Comparison of ENCODE assay signal across 1 cellular context in the genomic region with DNA sequence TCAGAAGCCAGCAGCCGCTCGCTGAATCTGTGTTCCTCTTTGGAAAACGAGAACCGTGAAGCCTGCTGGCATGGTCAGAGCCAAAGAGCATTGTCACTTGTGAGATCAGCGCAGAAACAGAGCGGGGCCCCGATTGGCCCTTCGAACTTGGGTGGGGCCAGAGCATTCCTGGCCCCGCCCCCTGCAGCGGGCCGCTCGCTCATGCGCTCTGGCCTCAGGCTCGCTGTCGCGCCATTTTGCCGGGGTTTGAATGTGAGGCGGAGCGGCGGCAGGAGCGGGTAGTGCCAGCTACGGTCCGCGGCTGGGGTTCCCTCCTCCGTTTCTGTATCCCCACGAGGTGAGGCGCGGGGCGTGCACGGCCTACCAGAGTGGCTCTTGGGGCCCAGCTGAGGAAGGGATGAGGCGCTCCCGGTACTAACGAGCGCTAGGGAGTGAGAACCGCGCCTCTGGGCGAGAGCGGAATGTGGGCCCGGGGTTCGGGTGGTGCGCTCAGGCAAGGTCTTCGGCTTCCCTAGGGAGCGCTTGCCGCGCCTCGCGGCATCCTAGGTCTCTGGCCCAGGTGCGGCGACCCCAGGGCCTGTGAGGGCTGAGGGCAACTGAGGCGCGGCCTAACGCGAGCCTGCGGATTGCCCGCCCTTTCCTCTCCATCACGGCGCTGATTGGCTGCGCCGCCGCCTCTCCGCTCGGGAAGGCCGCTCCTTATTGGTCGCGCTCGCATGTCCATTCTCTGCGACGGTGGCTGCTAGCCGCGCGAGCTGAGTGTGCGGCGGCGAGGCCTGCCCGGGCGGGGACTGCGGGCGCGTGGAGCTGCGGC.
TF ChIP-seq lines count a peak whose summit lies in the region.

A gene with protein sequence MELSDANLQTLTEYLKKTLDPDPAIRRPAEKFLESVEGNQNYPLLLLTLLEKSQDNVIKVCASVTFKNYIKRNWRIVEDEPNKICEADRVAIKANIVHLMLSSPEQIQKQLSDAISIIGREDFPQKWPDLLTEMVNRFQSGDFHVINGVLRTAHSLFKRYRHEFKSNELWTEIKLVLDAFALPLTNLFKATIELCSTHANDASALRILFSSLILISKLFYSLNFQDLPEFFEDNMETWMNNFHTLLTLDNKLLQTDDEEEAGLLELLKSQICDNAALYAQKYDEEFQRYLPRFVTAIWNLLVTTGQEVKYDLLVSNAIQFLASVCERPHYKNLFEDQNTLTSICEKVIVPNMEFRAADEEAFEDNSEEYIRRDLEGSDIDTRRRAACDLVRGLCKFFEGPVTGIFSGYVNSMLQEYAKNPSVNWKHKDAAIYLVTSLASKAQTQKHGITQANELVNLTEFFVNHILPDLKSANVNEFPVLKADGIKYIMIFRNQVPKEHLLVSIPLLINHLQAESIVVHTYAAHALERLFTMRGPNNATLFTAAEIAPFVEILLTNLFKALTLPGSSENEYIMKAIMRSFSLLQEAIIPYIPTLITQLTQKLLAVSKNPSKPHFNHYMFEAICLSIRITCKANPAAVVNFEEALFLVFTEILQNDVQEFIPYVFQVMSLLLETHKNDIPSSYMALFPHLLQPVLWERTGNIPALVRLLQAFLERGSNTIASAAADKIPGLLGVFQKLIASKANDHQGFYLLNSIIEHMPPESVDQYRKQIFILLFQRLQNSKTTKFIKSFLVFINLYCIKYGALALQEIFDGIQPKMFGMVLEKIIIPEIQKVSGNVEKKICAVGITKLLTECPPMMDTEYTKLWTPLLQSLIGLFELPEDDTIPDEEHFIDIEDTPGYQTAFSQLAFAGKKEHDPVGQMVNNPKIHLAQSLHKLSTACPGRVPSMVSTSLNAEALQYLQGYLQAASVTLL (plus strand): TSS at position 226 of the 814 bp plus-strand sequence. CDS start 12,152 bp downstream, outside the sequence.

TF ChIP-seq in HEK293, 187 proteins besides CTCF, POLR2A, EP300 and RAD21 (continued from another document):
- no peak for TF ChIP-seq ZNF585B (tag by site-specific recombination; IDR thresholded peaks at IDR 0.05)
- TF ChIP-seq, protein P1, sequence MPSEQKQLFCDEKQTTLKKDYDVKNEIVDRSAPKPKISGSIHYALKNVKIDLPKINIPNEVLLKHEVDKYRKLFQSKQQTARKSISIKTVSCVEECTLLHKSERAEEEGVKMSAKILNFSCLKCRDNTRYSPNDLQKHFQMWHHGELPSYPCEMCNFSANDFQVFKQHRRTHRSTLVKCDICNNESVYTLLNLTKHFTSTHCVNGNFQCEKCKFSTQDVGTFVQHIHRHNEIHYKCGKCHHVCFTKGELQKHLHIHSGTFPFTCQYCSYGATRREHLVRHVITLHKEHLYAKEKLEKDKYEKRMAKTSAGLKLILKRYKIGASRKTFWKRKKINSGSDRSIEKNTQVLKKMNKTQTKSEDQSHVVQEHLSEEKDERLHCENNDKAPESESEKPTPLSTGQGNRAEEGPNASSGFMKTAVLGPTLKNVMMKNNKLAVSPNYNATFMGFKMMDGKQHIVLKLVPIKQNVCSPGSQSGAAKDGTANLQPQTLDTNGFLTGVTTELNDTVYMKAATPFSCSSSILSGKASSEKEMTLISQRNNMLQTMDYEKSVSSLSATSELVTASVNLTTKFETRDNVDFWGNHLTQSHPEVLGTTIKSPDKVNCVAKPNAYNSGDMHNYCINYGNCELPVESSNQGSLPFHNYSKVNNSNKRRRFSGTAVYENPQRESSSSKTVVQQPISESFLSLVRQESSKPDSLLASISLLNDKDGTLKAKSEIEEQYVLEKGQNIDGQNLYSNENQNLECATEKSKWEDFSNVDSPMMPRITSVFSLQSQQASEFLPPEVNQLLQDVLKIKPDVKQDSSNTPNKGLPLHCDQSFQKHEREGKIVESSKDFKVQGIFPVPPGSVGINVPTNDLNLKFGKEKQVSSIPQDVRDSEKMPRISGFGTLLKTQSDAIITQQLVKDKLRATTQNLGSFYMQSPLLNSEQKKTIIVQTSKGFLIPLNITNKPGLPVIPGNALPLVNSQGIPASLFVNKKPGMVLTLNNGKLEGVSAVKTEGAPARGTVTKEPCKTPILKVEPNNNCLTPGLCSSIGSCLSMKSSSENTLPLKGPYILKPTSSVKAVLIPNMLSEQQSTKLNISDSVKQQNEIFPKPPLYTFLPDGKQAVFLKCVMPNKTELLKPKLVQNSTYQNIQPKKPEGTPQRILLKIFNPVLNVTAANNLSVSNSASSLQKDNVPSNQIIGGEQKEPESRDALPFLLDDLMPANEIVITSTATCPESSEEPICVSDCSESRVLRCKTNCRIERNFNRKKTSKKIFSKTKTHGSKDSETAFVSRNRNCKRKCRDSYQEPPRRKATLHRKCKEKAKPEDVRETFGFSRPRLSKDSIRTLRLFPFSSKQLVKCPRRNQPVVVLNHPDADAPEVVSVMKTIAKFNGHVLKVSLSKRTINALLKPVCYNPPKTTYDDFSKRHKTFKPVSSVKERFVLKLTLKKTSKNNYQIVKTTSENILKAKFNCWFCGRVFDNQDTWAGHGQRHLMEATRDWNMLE (tag by site-specific recombination; conservative IDR thresholded peaks at IDR 0.05; ENCODE audit: low read depth): peak; percentile 35
- no peak for TF ChIP-seq ZNF792 (tag by site-specific recombination; IDR thresholded peaks at IDR 0.05)
- peak; percentile 79; the same call in 1 of the 2 replicates for TF ChIP-seq OVOL3 (tag by site-specific recombination; IDR thresholded peaks at IDR 0.05)
- TF ChIP-seq, protein P2, sequence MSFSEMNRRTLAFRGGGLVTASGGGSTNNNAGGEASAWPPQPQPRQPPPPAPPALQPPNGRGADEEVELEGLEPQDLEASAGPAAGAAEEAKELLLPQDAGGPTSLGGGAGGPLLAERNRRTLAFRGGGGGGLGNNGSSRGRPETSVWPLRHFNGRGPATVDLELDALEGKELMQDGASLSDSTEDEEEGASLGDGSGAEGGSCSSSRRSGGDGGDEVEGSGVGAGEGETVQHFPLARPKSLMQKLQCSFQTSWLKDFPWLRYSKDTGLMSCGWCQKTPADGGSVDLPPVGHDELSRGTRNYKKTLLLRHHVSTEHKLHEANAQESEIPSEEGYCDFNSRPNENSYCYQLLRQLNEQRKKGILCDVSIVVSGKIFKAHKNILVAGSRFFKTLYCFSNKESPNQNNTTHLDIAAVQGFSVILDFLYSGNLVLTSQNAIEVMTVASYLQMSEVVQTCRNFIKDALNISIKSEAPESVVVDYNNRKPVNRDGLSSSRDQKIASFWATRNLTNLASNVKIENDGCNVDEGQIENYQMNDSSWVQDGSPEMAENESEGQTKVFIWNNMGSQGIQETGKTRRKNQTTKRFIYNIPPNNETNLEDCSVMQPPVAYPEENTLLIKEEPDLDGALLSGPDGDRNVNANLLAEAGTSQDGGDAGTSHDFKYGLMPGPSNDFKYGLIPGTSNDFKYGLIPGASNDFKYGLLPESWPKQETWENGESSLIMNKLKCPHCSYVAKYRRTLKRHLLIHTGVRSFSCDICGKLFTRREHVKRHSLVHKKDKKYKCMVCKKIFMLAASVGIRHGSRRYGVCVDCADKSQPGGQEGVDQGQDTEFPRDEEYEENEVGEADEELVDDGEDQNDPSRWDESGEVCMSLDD (tag by site-specific recombination; IDR thresholded peaks at IDR 0.05): peak; percentile 84
- TF ChIP-seq, protein P3, sequence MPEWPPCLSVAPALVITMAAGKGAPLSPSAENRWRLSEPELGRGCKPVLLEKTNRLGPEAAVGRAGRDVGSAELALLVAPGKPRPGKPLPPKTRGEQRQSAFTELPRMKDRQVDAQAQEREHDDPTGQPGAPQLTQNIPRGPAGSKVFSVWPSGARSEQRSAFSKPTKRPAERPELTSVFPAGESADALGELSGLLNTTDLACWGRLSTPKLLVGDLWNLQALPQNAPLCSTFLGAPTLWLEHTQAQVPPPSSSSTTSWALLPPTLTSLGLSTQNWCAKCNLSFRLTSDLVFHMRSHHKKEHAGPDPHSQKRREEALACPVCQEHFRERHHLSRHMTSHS (tag by site-specific recombination; IDR thresholded peaks at IDR 0.05): no peak
- peak; percentile 47; the same call in 1 of the 2 replicates for TF ChIP-seq ZNF394 (tag by site-specific recombination; IDR thresholded peaks at IDR 0.05; ENCODE audit: borderline replicate concordance)
- TF ChIP-seq ZNF121 (tag by site-specific recombination; IDR thresholded peaks at IDR 0.05): peak; percentile 76
- TF ChIP-seq, protein P4, sequence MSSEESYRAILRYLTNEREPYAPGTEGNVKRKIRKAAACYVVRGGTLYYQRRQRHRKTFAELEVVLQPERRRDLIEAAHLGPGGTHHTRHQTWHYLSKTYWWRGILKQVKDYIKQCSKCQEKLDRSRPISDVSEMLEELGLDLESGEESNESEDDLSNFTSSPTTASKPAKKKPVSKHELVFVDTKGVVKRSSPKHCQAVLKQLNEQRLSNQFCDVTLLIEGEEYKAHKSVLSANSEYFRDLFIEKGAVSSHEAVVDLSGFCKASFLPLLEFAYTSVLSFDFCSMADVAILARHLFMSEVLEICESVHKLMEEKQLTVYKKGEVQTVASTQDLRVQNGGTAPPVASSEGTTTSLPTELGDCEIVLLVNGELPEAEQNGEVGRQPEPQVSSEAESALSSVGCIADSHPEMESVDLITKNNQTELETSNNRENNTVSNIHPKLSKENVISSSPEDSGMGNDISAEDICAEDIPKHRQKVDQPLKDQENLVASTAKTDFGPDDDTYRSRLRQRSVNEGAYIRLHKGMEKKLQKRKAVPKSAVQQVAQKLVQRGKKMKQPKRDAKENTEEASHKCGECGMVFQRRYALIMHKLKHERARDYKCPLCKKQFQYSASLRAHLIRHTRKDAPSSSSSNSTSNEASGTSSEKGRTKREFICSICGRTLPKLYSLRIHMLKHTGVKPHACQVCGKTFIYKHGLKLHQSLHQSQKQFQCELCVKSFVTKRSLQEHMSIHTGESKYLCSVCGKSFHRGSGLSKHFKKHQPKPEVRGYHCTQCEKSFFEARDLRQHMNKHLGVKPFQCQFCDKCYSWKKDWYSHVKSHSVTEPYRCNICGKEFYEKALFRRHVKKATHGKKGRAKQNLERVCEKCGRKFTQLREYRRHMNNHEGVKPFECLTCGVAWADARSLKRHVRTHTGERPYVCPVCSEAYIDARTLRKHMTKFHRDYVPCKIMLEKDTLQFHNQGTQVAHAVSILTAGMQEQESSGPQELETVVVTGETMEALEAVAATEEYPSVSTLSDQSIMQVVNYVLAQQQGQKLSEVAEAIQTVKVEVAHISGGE (tag by site-specific recombination; conservative IDR thresholded peaks at IDR 0.05; ENCODE audit: low read depth): peak; percentile 60; the same call in 1 of the 2 replicates
- peak; percentile 88; the same call in 1 of the 2 replicates for TF ChIP-seq ZNF391 (tag by site-specific recombination; IDR thresholded peaks at IDR 0.05; ENCODE audit: borderline replicate concordance, low read depth)
- no peak for TF ChIP-seq ZNF596 (tag by site-specific recombination; IDR thresholded peaks at IDR 0.05)
- TF ChIP-seq ZNF138 (tag by site-specific recombination; IDR thresholded peaks at IDR 0.05; ENCODE audit: borderline replicate concordance): no peak
- TF ChIP-seq SCRT1 (tag by site-specific recombination; IDR thresholded peaks at IDR 0.05; ENCODE audit: borderline replicate concordance): 0 out of 2 replicates have a peak, but pooled peaks have one; percentile 2
- TF ChIP-seq ZNF548 (tag by site-specific recombination; IDR thresholded peaks at IDR 0.05): no peak
- peak; percentile 49; the same call in 1 of the 2 replicates for TF ChIP-seq ZSCAN16 (tag by site-specific recombination; IDR thresholded peaks at IDR 0.05)
- TF ChIP-seq ZNF530 (tag by site-specific recombination; IDR thresholded peaks at IDR 0.05; ENCODE audit: low read depth): no peak
- no peak for TF ChIP-seq ZNF785 (tag by site-specific recombination; IDR thresholded peaks at IDR 0.05)
TF ChIP-seq in HEK293: peak in this region for 62.
